ENCODE assay signal across 10 cellular contexts in genomic region chr2:230318190-230319121, GRCh38. TPM values are rescaled to one million over a fixed set of nuclear protein-coding genes. Genes with fewer than 3 reads are reported as not detected.
DNase-seq lines count a peak whose midpoint lies in the region; ATAC-seq and TF ChIP-seq lines count a peak whose summit lies in the region.
"Had no signal": no experiment of that assay in that cellular context is flagged by ENCODE, and none has a peak within 500 bp of the region (broad histone marks: within the 10 kb centered on the region; RNA-seq: fewer than 3 reads in every experiment).

No MANE protein-coding gene starts in this region.

- H3K4me1 ChIP-seq in tibial nerve (peaks cover 0 to 6% (median 0%) of the 10 kb centered on the region in 4 donors), GM23248 (ENCODE audit: insufficient read depth) (no peaks in the 10 kb centered on the region), neural progenitor cell (no peaks in the 10 kb centered on the region)

- ATAC-seq in GM18519 (IDR thresholded peaks at IDR 0.05; ENCODE audit: low FRiP score, unreplicated experiment) (peak; percentile 44), GM21529 (IDR thresholded peaks at IDR 0.05; ENCODE audit: unreplicated experiment) (peak; percentile 53)

- H3K79me2 ChIP-seq in GM23248 (ENCODE audit: insufficient read depth) = no peaks in the 10 kb centered on the region
- no peaks in the 10 kb centered on the region for H3K79me2 ChIP-seq in neural progenitor cell (ENCODE audit: low read depth)

- peak overlapping the region; percentile 60 to 86 (median 76) for H3K4me3 Mint-ChIP-seq in immature natural killer cell
- no peak overlapping the region for H3K4me3 Mint-ChIP-seq in neural progenitor cell

- H2AFZ ChIP-seq in GM23248 = no peak overlapping the region
- no peak overlapping the region for H2AFZ ChIP-seq in neural progenitor cell (replicated peaks)

- no peak for TF ChIP-seq EP300 in tibial nerve (IDR thresholded peaks at IDR 0.05)

- H3K27ac ChIP-seq in tibial nerve = peak overlapping the region in 1 of 4 donors; percentile 45
- H3K27ac ChIP-seq in GM23248 = no peak overlapping the region
- H3K27ac ChIP-seq in neural progenitor cell = no peak overlapping the region
- H3K27ac ChIP-seq: epithelial cell of prostate had no signal

- H3K9me2 ChIP-seq in GM23248 (ENCODE audit: insufficient read depth) = no peaks in the 10 kb centered on the region

- no peaks in the 10 kb centered on the region for H4K20me1 ChIP-seq in GM23248 (ENCODE audit: insufficient read depth)
- no peaks in the 10 kb centered on the region for H4K20me1 ChIP-seq in neural progenitor cell (ENCODE audit: low read depth)

- H3K27me3 ChIP-seq in tibial nerve (no peaks in the 10 kb centered on the region), GM23248 (replicated peaks; ENCODE audit: insufficient read depth) (no peaks in the 10 kb centered on the region), neural progenitor cell (no peaks in the 10 kb centered on the region)

- H3K27ac Mint-ChIP-seq in immature natural killer cell (peak overlapping the region; percentile 79 to 94 (median 88)), neural progenitor cell (no peak overlapping the region)

- H3K4me1 Mint-ChIP-seq in immature natural killer cell = peaks cover 55 to 57% of the 10 kb centered on the region in 2 donors
- no peaks in the 10 kb centered on the region for H3K4me1 Mint-ChIP-seq in neural progenitor cell

- no peak overlapping the region for H3K4me2 ChIP-seq in GM23248 (ENCODE audit: unreplicated experiment)
- no peak overlapping the region for H3K4me2 ChIP-seq in neural progenitor cell

- H3K9me3 Mint-ChIP-seq in immature natural killer cell (peaks cover 0 to 1% (median 0%) of the 10 kb centered on the region in 6 donors), neural progenitor cell (peaks cover 13% of the 10 kb centered on the region)

- peaks cover 0 to 7% (median 2%) of the 10 kb centered on the region in 3 donors for H3K27me3 Mint-ChIP-seq in immature natural killer cell (ENCODE audit: low read depth in 3 of 3)
- H3K27me3 Mint-ChIP-seq in neural progenitor cell (ENCODE audit: insufficient read depth, low read depth) = no peaks in the 10 kb centered on the region

- H3K9me3 ChIP-seq in tibial nerve (peaks cover 0 to 21% (median 0%) of the 10 kb centered on the region in 4 donors), GM23248 (ENCODE audit: low read depth) (no peaks in the 10 kb centered on the region), neural progenitor cell (ENCODE audit: low read depth) (no peaks in the 10 kb centered on the region)

- DNase-seq in M059J (ENCODE audit: low read depth) (peak; percentile 33), immature natural killer cell (no peak), tibial nerve (ENCODE audit: low spot score in 2 of 2) (no peak), GM23248 (no peak), neural progenitor cell (ENCODE audit: low spot score) (no peak), foreskin fibroblast (no peak)
- DNase-seq: NCI-H1694 treated with DMSO at 0.1 percent for 48 hours had no signal

- H3K9ac ChIP-seq in GM23248 = no peak overlapping the region
- H3K9ac ChIP-seq in neural progenitor cell = no peak overlapping the region

- H3K4me3 ChIP-seq in tibial nerve (no peak overlapping the region), GM23248 (no peak overlapping the region), neural progenitor cell (no peak overlapping the region), foreskin fibroblast (ENCODE audit: low read depth in 1 of 2, low read length in 2 of 2) (no peak overlapping the region)

- TF ChIP-seq CTCF in tibial nerve (IDR thresholded peaks at IDR 0.05) (no peak), neural progenitor cell (IDR thresholded peaks at IDR 0.05) (no peak), foreskin fibroblast (IDR thresholded peaks at IDR 0.05; ENCODE audit: low read depth, low read length) (no peak)

- in situ Hi-C loops in GM23248 (cut with MboI) = no loop called here

- no peak for TF ChIP-seq POLR2A in tibial nerve (IDR thresholded peaks at IDR 0.05)

- H3F3A ChIP-seq in GM23248 (ENCODE audit: insufficient read depth) = no peaks in the 10 kb centered on the region
- no peaks in the 10 kb centered on the region for H3F3A ChIP-seq in neural progenitor cell (ENCODE audit: low read depth)

- H3K36me3 ChIP-seq in tibial nerve = peaks cover 0 to 5% (median 0%) of the 10 kb centered on the region in 3 donors
- no peaks in the 10 kb centered on the region for H3K36me3 ChIP-seq in GM23248 (ENCODE audit: low read depth)
- H3K36me3 ChIP-seq in neural progenitor cell = no peaks in the 10 kb centered on the region

- WGBS in tibial nerve, 2 donors = 41 to 65% methylated on average over 6 of the region's 6 CpGs
- WGBS in GM23248 (ENCODE audit: low coverage in 1 of 2, low lambda C conversion rate in 2 of 2, missing lambda C conversion rate in 2 of 2), 2 experiments = 59 to 60% methylated on average over 6 of the region's 6 CpGs

- H3K36me3 Mint-ChIP-seq in immature natural killer cell (peaks cover 10 to 22% (median 20%) of the 10 kb centered on the region in 3 donors), neural progenitor cell (no peaks in the 10 kb centered on the region)

RNA-seq across cellular contexts. Expression of gene SP140L, which starts 8.5 kb away (rescaled TPM):
- total RNA-seq in M059J (2014; rRNA removed; shearing (Covaris generic)) = 7.6 and 11.2 TPM in 2 replicates
- polyA plus RNA-seq in immature natural killer cell (10 to 100 TPM; 13.5 to 26.4 (median 14.4) TPM), GM23248 (2016; fragmentation: Nextera tagmentation; extraction: Ambion mirVana) (11.1 and 11.5 TPM in 2 replicates)
- total RNA-seq in tibial nerve (10 to 100 TPM; 10.7 to 24.3 (median 12.9) TPM), neural progenitor cell (ENCODE audit: low replicate concordance) (2.0 and 2.1 TPM in 2 replicates)
- total RNA-seq in GM23248 (2014; rRNA removed; shearing (Covaris generic)) = 7.8 and 8.0 TPM in 2 replicates
